ENCODE assay signal across 24 cellular contexts in genomic region chr9:106339882-106340281, GRCh38.
"Had no signal": no experiment of that assay in that cellular context is flagged by ENCODE, and none has a peak within 500 bp of the region (broad histone marks: within the 10 kb centered on the region; RNA-seq: fewer than 3 reads in every experiment).

No MANE protein-coding gene starts in this region.

- H3K79me2 ChIP-seq: hepatocyte had no signal

- H3K4me2 ChIP-seq: hepatocyte had no signal

- H3K4me1 ChIP-seq: left lung, left ventricle myocardium inferior, lower lobe of right lung had no signal

- H3K27me3 ChIP-seq: hepatocyte, left lung had no signal

- ATAC-seq: left cardiac atrium; left colon; left lobe of liver; left lung; left ventricle myocardium superior; lower lobe of right lung; mucosa of descending colon; naive thymus-derived CD4-positive, alpha-beta T cell had no signal

- H3K27ac ChIP-seq: hepatocyte, left lung, left ventricle myocardium inferior, lower lobe of right lung had no signal

- H3K36me3 ChIP-seq: left lung, left ventricle myocardium inferior, lower lobe of right lung had no signal

- H2AFZ ChIP-seq: hepatocyte had no signal

- H3K9me3 ChIP-seq: lower lobe of right lung had no signal

- FAIRE-seq: islet of Langerhans, keratinocyte, kidney had no signal

- DNase-seq: hippocampal formation; hypothalamus; immature natural killer cell; islet precursor cell; kidney; kidney glomerular epithelial cell; left cardiac atrium; left colon; left lung; left ventricle myocardium inferior; left ventricle myocardium superior; lower lobe of right lung; mammary epithelial cell; mesenchymal stem cell; mesendoderm; midbrain; mucosa of descending colon; naive B cell; naive thymus-derived CD4-positive, alpha-beta T cell had no signal

- H3K4me3 ChIP-seq: hepatocyte, left lung, left ventricle myocardium inferior, lower lobe of right lung, lung, mucosa of descending colon had no signal
